In genomic region chr15:82159922-82160321, GRCh38 we compare ENCODE assay signal across 12 cellular contexts.
A peak's percentile ranks its signal among the peaks of the same experiment; 100 is the strongest.
DNase-seq lines count a peak whose midpoint lies in the region; ATAC-seq and TF ChIP-seq lines count a peak whose summit lies in the region.
"Had no signal": no experiment of that assay in that cellular context is flagged by ENCODE, and none has a peak within 500 bp of the region (broad histone marks: within the 10 kb centered on the region; RNA-seq: fewer than 3 reads in every experiment).

No MANE protein-coding gene starts in this region.

- ATAC-seq in GM21360 (IDR thresholded peaks at IDR 0.05; ENCODE audit: unreplicated experiment), result no peak
- ATAC-seq in HG03196 (IDR thresholded peaks at IDR 0.05; ENCODE audit: unreplicated experiment), result no peak

- H3K36me3 ChIP-seq in osteoblast (ENCODE audit: insufficient read depth, low read length), result peaks cover 10% of the 10 kb centered on the region

- TF ChIP-seq CTCF in osteoblast (IDR thresholded peaks at IDR 0.05; ENCODE audit: extremely low read depth, low read depth, low read length), result no peak

- H3K4me1 ChIP-seq in osteoblast (ENCODE audit: insufficient read depth, low read length), result peaks cover 13% of the 10 kb centered on the region
- H3K4me1 ChIP-seq: right lobe of liver had no signal

- H3K4me2 ChIP-seq in osteoblast (ENCODE audit: insufficient read depth, low read length), result no peak overlapping the region

- in situ Hi-C loops in SK-MEL-5 (cut with HindIII; ENCODE audit: low pct_unique_long_range_greater_than_20kb, low sequenced_read_pairs), result no loop called here

- no peak overlapping the region for H3K4me3 ChIP-seq in osteoblast (ENCODE audit: insufficient read depth, low read length)
- H3K4me3 ChIP-seq: right lobe of liver had no signal

- H3K27me3 ChIP-seq in osteoblast (ENCODE audit: insufficient read depth, low read length), result no peaks in the 10 kb centered on the region
- H3K27me3 ChIP-seq: right lobe of liver had no signal

- no peaks in the 10 kb centered on the region for H4K20me1 ChIP-seq in osteoblast (ENCODE audit: insufficient read depth, low read length)

- DNase-seq in GM03348 (ENCODE audit: low spot score) (peak; percentile 80), SK-MEL-5 (ENCODE audit: low read depth, low spot score) (peak; percentile 35), fibroblast of gingiva (ENCODE audit: low read depth) (peak; percentile 86), osteoblast (ENCODE audit: insufficient read length, low spot score, missing footprints) (peak; percentile 93), DMS79 treated with DMSO at 0.1 percent for 48 hours (lab: John Stamatoyannopoulos, UW) (no peak)
- no peak for DNase-seq in activated T-cell treated with anti-CD3 and anti-CD28 coated beads, Interleukin-2, amount 50 U/mL, for 1 hour
- DNase-seq: activated B cell treated with CpG ODN at 0.5 μM for 24 hours, left cardiac atrium, NCI-H2029 treated with DMSO at 0.1 percent for 48 hours, right lobe of liver had no signal

- H3K27ac ChIP-seq in osteoblast (ENCODE audit: low read depth, low read length), result peak overlapping the region; percentile 87
- H3K27ac ChIP-seq: right lobe of liver had no signal

- peak overlapping the region; percentile 58 for H2AFZ ChIP-seq in osteoblast (ENCODE audit: low read length)

- no peaks in the 10 kb centered on the region for H3K79me2 ChIP-seq in osteoblast (ENCODE audit: insufficient read depth, low read length)

- no peaks in the 10 kb centered on the region for H3K9me3 ChIP-seq in osteoblast (ENCODE audit: low read depth, low read length)
- H3K9me3 ChIP-seq: right lobe of liver had no signal

Comparison
In these comparisons a context has a peak if more than half of its experiments do, and no peak if none do; other contexts are left out.
1. DNase-seq: peak in GM03348 (single experiment), SK-MEL-5 (single experiment), fibroblast of gingiva (single experiment) and osteoblast (single experiment); none in DMS79 treated with DMSO at 0.1 percent for 48 hours (single experiment) and activated T-cell treated with anti-CD3 and anti-CD28 coated beads, Interleukin-2, amount 50 U/mL, for 1 hour (single experiment).